In the genomic region with DNA sequence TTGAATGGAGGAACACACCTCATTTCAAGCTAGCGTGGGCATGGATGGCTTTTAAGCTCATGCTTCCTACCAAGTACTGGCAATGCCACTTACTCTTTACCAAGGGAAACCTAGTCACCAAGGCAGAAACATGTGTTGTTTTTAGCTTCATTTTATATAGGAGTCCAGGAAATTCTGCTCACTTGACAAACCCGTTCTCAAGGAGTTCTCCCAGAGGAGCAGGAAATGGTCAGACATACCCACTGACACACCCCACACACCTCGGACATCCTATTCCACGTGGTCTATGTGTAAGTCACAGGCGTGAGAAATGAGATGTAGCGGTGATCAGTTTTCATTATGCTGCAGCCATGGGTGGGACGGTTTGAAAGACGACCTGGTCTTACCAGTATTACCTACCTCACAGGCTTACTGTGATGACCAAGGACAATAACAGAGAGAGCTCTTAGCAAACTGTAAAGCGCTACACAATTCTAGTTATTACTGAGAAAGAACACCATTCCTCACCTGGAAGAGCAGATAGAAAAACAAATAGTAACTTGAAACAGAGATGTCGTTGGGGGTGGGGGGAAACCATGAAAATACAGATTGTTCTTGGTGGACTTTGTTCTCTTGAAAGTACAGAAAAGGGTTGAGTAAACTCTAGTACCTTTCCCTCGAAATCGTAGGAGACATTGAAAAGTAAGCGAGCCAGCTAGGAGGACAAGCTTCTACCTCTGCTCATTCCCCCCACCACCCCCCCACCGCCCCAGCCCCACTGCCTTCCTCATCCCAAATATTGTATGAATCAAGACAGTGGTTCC, we compare ENCODE assay signal across 8 cellular contexts. TPM values are rescaled to one million over a fixed set of nuclear protein-coding genes. Genes with fewer than 3 reads are reported as not detected.
A peak's percentile ranks its signal among the peaks of the same experiment; 100 is the strongest.
DNase-seq lines count a peak whose midpoint lies in the region; ATAC-seq, FAIRE-seq and TF ChIP-seq lines count a peak whose summit lies in the region.

No MANE protein-coding gene starts in this region.

- H3K27ac ChIP-seq in SK-N-SH (ENCODE audit: low read depth in 2 of 2, low read length in 1 of 2) (peak overlapping the region in 1 of 2 experiments; percentile 94; a peak in 2 of 4 replicates), keratinocyte (ENCODE audit: control insufficient read depth, insufficient read depth, low read length) (no peak overlapping the region), temporal lobe (ENCODE audit: low read depth, low read length) (peak overlapping the region; percentile 88)

- H3K36me3 ChIP-seq in SK-N-SH (replicated peaks in 1 of 2; ENCODE audit: control insufficient read depth in 1 of 2, insufficient read depth in 2 of 2, low read length in 1 of 2) (peaks cover 0 to 3% of the 10 kb centered on the region in 2 experiments), keratinocyte (ENCODE audit: control insufficient read depth in 2 of 2, extremely low read depth in 1 of 2, insufficient read depth in 2 of 2, low read length in 2 of 2) (peaks cover 0 to 2% of the 10 kb centered on the region in 2 experiments)

- peak; percentile 33 for DNase-seq in SK-N-SH
- no peak for DNase-seq in keratinocyte (ENCODE audit: low read depth, low spot score)
- DNase-seq in NK-92 (lab: John Stamatoyannopoulos, UW; ENCODE audit: unreplicated experiment): no peak
- no peak for DNase-seq in DMS114 treated with DMSO at 0.1 percent for 48 hours (lab: John Stamatoyannopoulos, UW; ENCODE audit: unreplicated experiment)

- H3K4me1 ChIP-seq in SK-N-SH (ENCODE audit: control insufficient read depth in 1 of 2, insufficient read depth in 2 of 2, low read depth in 1 of 2, low read length in 1 of 2) (peaks cover 3 to 22% of the 10 kb centered on the region in 2 experiments; a peak in 3 of 4 replicates), keratinocyte (ENCODE audit: control insufficient read depth, extremely low read depth, insufficient read depth, low read length) (peaks cover 12% of the 10 kb centered on the region)

- ATAC-seq in SK-N-SH treated with all-trans-retinoic acid at 6 μM for 48 hours: no peak
- ATAC-seq in GM21786 (IDR thresholded peaks at IDR 0.05; ENCODE audit: unreplicated experiment): no peak

- peaks cover 4% of the 10 kb centered on the region; the same call in 1 of the 2 replicates for H4K20me1 ChIP-seq in SK-N-SH (ENCODE audit: insufficient read depth)
- H4K20me1 ChIP-seq in keratinocyte (ENCODE audit: control insufficient read depth, extremely low read depth, insufficient read depth, low read length): no peaks in the 10 kb centered on the region

- POLR2A ChIA-PET in SK-N-SH (lab: Yijun Ruan, JAX): interaction anchor here (1.1 to 1.2 kb wide), 2 partner anchors 40 to 81 kb away, joined by 3 read pairs; no protein-coding TSS in a partner anchor

- CTCF ChIA-PET in SK-N-SH (lab: Yijun Ruan, JAX): interaction anchor here (0.9 to 4.6 kb wide), 3 partner anchors 10 to 166 kb away, joined by 3 to 32 read pairs (median 11); no protein-coding TSS in a partner anchor

- H3K9me1 ChIP-seq in keratinocyte (ENCODE audit: control insufficient read depth, extremely low read depth, insufficient read depth, low read length): no peaks in the 10 kb centered on the region

- peak overlapping the region; percentile 89 for H3K4me2 ChIP-seq in SK-N-SH
- peak overlapping the region; percentile 79 for H3K4me2 ChIP-seq in keratinocyte (ENCODE audit: control insufficient read depth, extremely low read depth, insufficient read depth, low read depth, low read length)

- H3K9me3 ChIP-seq in SK-N-SH (no peaks in the 10 kb centered on the region), keratinocyte (ENCODE audit: control insufficient read depth, low read depth, low read length) (no peaks in the 10 kb centered on the region)

- dilution Hi-C loops in keratinocyte (cut with MboI; ENCODE audit: extremely low pct_ligation_motif_present, low sequenced_read_pairs): no loop called here

- peaks cover 6% of the 10 kb centered on the region for H3F3A ChIP-seq in SK-N-SH (replicated peaks; ENCODE audit: insufficient read depth)

- peaks cover 13% of the 10 kb centered on the region for H3K79me2 ChIP-seq in SK-N-SH (ENCODE audit: insufficient read depth)
- peaks cover 6% of the 10 kb centered on the region for H3K79me2 ChIP-seq in keratinocyte (ENCODE audit: control insufficient read depth, insufficient read depth, low read length)

- TF ChIP-seq CTCF in SK-N-SH (IDR thresholded peaks at IDR 0.05): no peak
- no peak for TF ChIP-seq CTCF in WI38 (IDR thresholded peaks at IDR 0.05; ENCODE audit: low read depth, low read length)
- TF ChIP-seq CTCF in keratinocyte (optimal IDR thresholded peaks at IDR 0.05 in 1 of 3, IDR thresholded peaks at IDR 0.05 in 1 of 3, conservative IDR thresholded peaks at IDR 0.05 in 1 of 3; ENCODE audit: extremely low read depth in 1 of 3, insufficient read depth in 2 of 3, low read length in 3 of 3): no peak

- no peak overlapping the region; the same call in 1 of the 2 replicates for H2AFZ ChIP-seq in SK-N-SH (ENCODE audit: low read depth)
- H2AFZ ChIP-seq in keratinocyte (ENCODE audit: control insufficient read depth, low read length): peak overlapping the region; percentile 3

- H3K9me2 ChIP-seq in SK-N-SH: no peaks in the 10 kb centered on the region

- TF ChIP-seq RAD21 in SK-N-SH (IDR thresholded peaks at IDR 0.05; ENCODE audit: low read length): no peak

- TF ChIP-seq EP300 in SK-N-SH (IDR thresholded peaks at IDR 0.05; ENCODE audit: borderline replicate concordance in 1 of 2, low read depth in 1 of 2, low read length in 1 of 2): no peak

- peak overlapping the region; percentile 83 to 95 for H3K4me3 ChIP-seq in SK-N-SH (ENCODE audit: low read depth in 2 of 2, low read length in 1 of 2)
- peak overlapping the region; percentile 97 for H3K4me3 ChIP-seq in WI38 (ENCODE audit: low read depth, low read length)
- peak overlapping the region; percentile 78 to 89 (median 84) for H3K4me3 ChIP-seq in keratinocyte (ENCODE audit: control insufficient read depth in 2 of 3, extremely low read depth in 1 of 3, insufficient read depth in 2 of 3, low read depth in 1 of 3, low read length in 3 of 3)

- FAIRE-seq in keratinocyte (lab: Jason Lieb, UNC): peak; percentile 53

- no peaks in the 10 kb centered on the region for H3K27me3 ChIP-seq in SK-N-SH (ENCODE audit: insufficient read depth)
- H3K27me3 ChIP-seq in keratinocyte (ENCODE audit: control insufficient read depth, extremely low read depth, insufficient read depth, low read length): no peaks in the 10 kb centered on the region

- 31% methylated on average over 13 of the region's 14 CpGs for WGBS in SK-N-SH (ENCODE audit: low lambda C conversion rate)

- H3K9ac ChIP-seq in SK-N-SH (peak overlapping the region; percentile 68; the same call in 1 of the 2 replicates), keratinocyte (ENCODE audit: control insufficient read depth, extremely low read depth, insufficient read depth, low read length) (peak overlapping the region; percentile 82)

TF ChIP-seq in SK-N-SH, 30 proteins besides CTCF, POLR2A, EP300 and RAD21:
- no peak for TF ChIP-seq TEAD4 (IDR thresholded peaks at IDR 0.05; ENCODE audit: borderline replicate concordance, insufficient read depth)
- TF ChIP-seq, protein P1, sequence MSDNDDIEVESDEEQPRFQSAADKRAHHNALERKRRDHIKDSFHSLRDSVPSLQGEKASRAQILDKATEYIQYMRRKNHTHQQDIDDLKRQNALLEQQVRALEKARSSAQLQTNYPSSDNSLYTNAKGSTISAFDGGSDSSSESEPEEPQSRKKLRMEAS (IDR thresholded peaks at IDR 0.05; ENCODE audit: low read depth): 0 out of 2 replicates have a peak, but pooled peaks have one; percentile 23
- no peak for TF ChIP-seq FOXM1 (IDR thresholded peaks at IDR 0.05; ENCODE audit: low read depth)
- peak; percentile 86 for TF ChIP-seq MXI1 (IDR thresholded peaks at IDR 0.05; ENCODE audit: low read depth, low read length)
- TF ChIP-seq SIN3A (IDR thresholded peaks at IDR 0.05; ENCODE audit: borderline replicate concordance, low read depth, low read length): no peak

TF ChIP-seq in SK-N-SH treated with all-trans-retinoic acid at 6 μM for 48 hours, 23 proteins besides CTCF, POLR2A, EP300 and RAD21:
- TF ChIP-seq ZNF70 (CRISPR knock-in tag; IDR thresholded peaks at IDR 0.05) (no peak), ESRRG (CRISPR knock-in tag; IDR thresholded peaks at IDR 0.05) (no peak)
TF ChIP-seq in SK-N-SH treated with all-trans-retinoic acid at 6 μM for 48 hours: peak in this region for 0.

RNA-seq across cellular contexts. Expression of gene CNKSR3, which starts 1.7 kb away (rescaled TPM):
- polyA plus RNA-seq in SK-N-SH (2012; rRNA removed) (1.6 TPM in 2 replicates), keratinocyte (0.84 to 2.0 TPM (median 1.9 TPM) in 3 replicates)
- 2.4 and 2.5 TPM in 2 replicates for polyA plus RNA-seq in SK-N-SH (2012; cell fraction: cytosol; rRNA removed)
- 1.7 and 2.8 TPM in 2 replicates for polyA plus RNA-seq in SK-N-SH (2012; cell fraction: nucleus; rRNA removed)
- polyA plus RNA-seq in keratinocyte (2011; ENCODE audit: low read depth): 3.5 TPM
- 2.0 and 2.1 TPM in 2 replicates for polyA plus RNA-seq in keratinocyte (2011; cell fraction: cytosol; rRNA removed)
- 3.1 and 3.6 TPM in 2 replicates for polyA plus RNA-seq in keratinocyte (2011; cell fraction: nucleus; rRNA removed)
- polyA plus RNA-seq in keratinocyte (2012; ENCODE audit: low replicate concordance): 3.3 and 4.9 TPM in 2 replicates
- polyA minus RNA-seq in keratinocyte: 2.4 to 3.9 TPM (median 2.8 TPM) in 3 replicates
- polyA minus RNA-seq in keratinocyte (2011; cell fraction: cytosol; rRNA and poly(A)+ RNA removed): 0.96 TPM
- polyA minus RNA-seq in keratinocyte (2011; cell fraction: nucleus; rRNA and poly(A)+ RNA removed): 1.5 and 2.3 TPM in 2 replicates
- 2.2 TPM for total RNA-seq in temporal lobe
